Comparison of ENCODE assay signal across 12 cellular contexts in genomic region chr12:10430623-10431022, GRCh38. TPM values are rescaled to one million over a fixed set of nuclear protein-coding genes. Genes with fewer than 3 reads are reported as not detected.
DNase-seq lines count a peak whose midpoint lies in the region; ATAC-seq, FAIRE-seq and TF ChIP-seq lines count a peak whose summit lies in the region.
"Not testable (repeated sequence)": the region's sequence is repeated elsewhere in the genome, so short reads cannot be mapped to it uniquely, and the experiment has no call there.
"Had no signal": no experiment of that assay in that cellular context is flagged by ENCODE, and none has a peak within 500 bp of the region (broad histone marks: within the 10 kb centered on the region; RNA-seq: fewer than 3 reads in every experiment).

No MANE protein-coding gene starts in this region.

- H3K36me3 Mint-ChIP-seq in activated CD8-positive, alpha-beta T cell treated with anti-CD3 and anti-CD28 coated beads, Interleukin-2, amount 10 ng/mL, durations not matched to agents 7 days and 5 days (ENCODE audit: low read depth) = not testable (repeated sequence)

- H3K36me3 ChIP-seq in keratinocyte (ENCODE audit: control insufficient read depth in 2 of 2, extremely low read depth in 1 of 2, insufficient read depth in 2 of 2, low read length in 2 of 2) = not testable (repeated sequence)

- not testable (repeated sequence) for H4K20me1 ChIP-seq in keratinocyte (ENCODE audit: control insufficient read depth, extremely low read depth, insufficient read depth, low read length)

- not testable (repeated sequence) for H3K79me2 ChIP-seq in keratinocyte (ENCODE audit: control insufficient read depth, insufficient read depth, low read length)

- ATAC-seq in activated CD8-positive, alpha-beta T cell treated with anti-CD3 and anti-CD28 coated beads, Interleukin-2, amount 10 ng/mL, durations not matched to agents 7 days and 5 days = peak; percentile 75

- not testable (repeated sequence) for H3K9me1 ChIP-seq in keratinocyte (ENCODE audit: control insufficient read depth, extremely low read depth, insufficient read depth, low read length)

- not testable (repeated sequence) for H3K27me3 Mint-ChIP-seq in activated CD8-positive, alpha-beta T cell treated with anti-CD3 and anti-CD28 coated beads, Interleukin-2, amount 10 ng/mL, durations not matched to agents 7 days and 5 days (ENCODE audit: low read depth)

- H3K4me1 Mint-ChIP-seq in activated CD8-positive, alpha-beta T cell treated with anti-CD3 and anti-CD28 coated beads, Interleukin-2, amount 10 ng/mL, durations not matched to agents 7 days and 5 days (ENCODE audit: low read depth) = not testable (repeated sequence)

- not testable (repeated sequence) for H2AFZ ChIP-seq in keratinocyte (ENCODE audit: control insufficient read depth, low read length)

- H3K9me3 Mint-ChIP-seq in activated CD8-positive, alpha-beta T cell treated with anti-CD3 and anti-CD28 coated beads, Interleukin-2, amount 10 ng/mL, durations not matched to agents 7 days and 5 days (ENCODE audit: insufficient read depth) = not testable (repeated sequence)

- H3K4me3 Mint-ChIP-seq in activated CD8-positive, alpha-beta T cell treated with anti-CD3 and anti-CD28 coated beads, Interleukin-2, amount 10 ng/mL, durations not matched to agents 7 days and 5 days = not testable (repeated sequence)

- FAIRE-seq in keratinocyte (lab: Jason Lieb, UNC) = peak; percentile 52

- in situ Hi-C loops in astrocyte of the cerebellum (cut with HindIII; ENCODE audit: low sequenced_read_pairs) = not testable (repeated sequence)

- DNase-seq in AG10803 (ENCODE audit: low read depth) (peak; percentile 7), HT1080 (ENCODE audit: low read depth) (peak; percentile 50), NB4 (ENCODE audit: low read depth) (peak; percentile 16), astrocyte of the cerebellum (ENCODE audit: low read depth) (peak; percentile 22), choroid plexus epithelial cell (ENCODE audit: low read depth) (peak; percentile 35), stromal cell of bone marrow (ENCODE audit: low read depth) (peak; percentile 38)
- DNase-seq in activated CD8-positive, alpha-beta T cell treated with anti-CD3 and anti-CD28 coated beads, Interleukin-2, amount 10 ng/mL, durations not matched to agents 7 days and 5 days; keratinocyte (ENCODE audit: low read depth, low spot score): not testable (repeated sequence)

- TF ChIP-seq CTCF in AG10803 (conservative IDR thresholded peaks at IDR 0.05; ENCODE audit: low read length); NB4 (IDR thresholded peaks at IDR 0.05; ENCODE audit: low read depth, low read length); astrocyte of the cerebellum (IDR thresholded peaks at IDR 0.05; ENCODE audit: low read depth, low read length, missing control alignments); choroid plexus epithelial cell (conservative IDR thresholded peaks at IDR 0.05; ENCODE audit: low read depth, low read length); keratinocyte (optimal IDR thresholded peaks at IDR 0.05 in 1 of 3, IDR thresholded peaks at IDR 0.05 in 1 of 3, conservative IDR thresholded peaks at IDR 0.05 in 1 of 3; ENCODE audit: extremely low read depth in 1 of 3, insufficient read depth in 2 of 3, low read length in 3 of 3): not testable (repeated sequence)

- TF ChIP-seq POLR2A in NB4 (IDR thresholded peaks at IDR 0.05; ENCODE audit: extremely low read depth, insufficient read length) = not testable (repeated sequence)

- H3K9me3 ChIP-seq in keratinocyte (ENCODE audit: control insufficient read depth, low read depth, low read length) = not testable (repeated sequence)

- H3K27ac ChIP-seq in keratinocyte (ENCODE audit: control insufficient read depth, insufficient read depth, low read length) = not testable (repeated sequence)

- POLR2A ChIA-PET in activated CD8-positive, alpha-beta T cell treated with anti-CD3 and anti-CD28 coated beads, Interleukin-2, amount 10 ng/mL, durations not matched to agents 7 days and 5 days (lab: Charles Lee) = not testable (repeated sequence)

- H3K27ac Mint-ChIP-seq in activated CD8-positive, alpha-beta T cell treated with anti-CD3 and anti-CD28 coated beads, Interleukin-2, amount 10 ng/mL, durations not matched to agents 7 days and 5 days = not testable (repeated sequence)

- dilution Hi-C loops in keratinocyte (cut with MboI; ENCODE audit: extremely low pct_ligation_motif_present, low sequenced_read_pairs) = not testable (repeated sequence)

- not testable (repeated sequence) for H3K27me3 ChIP-seq in keratinocyte (ENCODE audit: control insufficient read depth, extremely low read depth, insufficient read depth, low read length)

- CTCF ChIA-PET in activated CD8-positive, alpha-beta T cell treated with anti-CD3 and anti-CD28 coated beads, Interleukin-2, amount 10 ng/mL, durations not matched to agents 7 days and 5 days (lab: Charles Lee) = not testable (repeated sequence)

- H3K4me1 ChIP-seq in keratinocyte (ENCODE audit: control insufficient read depth, extremely low read depth, insufficient read depth, low read length) = not testable (repeated sequence)

- not testable (repeated sequence) for H3K9ac ChIP-seq in keratinocyte (ENCODE audit: control insufficient read depth, extremely low read depth, insufficient read depth, low read length)

- not testable (repeated sequence) for H3K4me2 ChIP-seq in keratinocyte (ENCODE audit: control insufficient read depth, extremely low read depth, insufficient read depth, low read depth, low read length)

- not testable (repeated sequence) for H3K4me3 ChIP-seq in AG10803 (ENCODE audit: low read length); NB4 (ENCODE audit: low read depth, low read length); astrocyte of the cerebellum (ENCODE audit: low read depth, low read length); choroid plexus epithelial cell (ENCODE audit: low read depth, low read length); keratinocyte (ENCODE audit: control insufficient read depth in 2 of 3, extremely low read depth in 1 of 3, insufficient read depth in 2 of 3, low read depth in 1 of 3, low read length in 3 of 3)

RNA-seq across cellular contexts. Expression of gene KLRC2, which starts 5.2 kb away (rescaled TPM):
- total RNA-seq in HT1080 (2014; rRNA removed; shearing (Covaris generic)) = not detected in 2 replicates
- 0.47 and 0.57 TPM in 2 replicates for polyA plus RNA-seq in HT1080 (2015; cell fraction: cytosol; rRNA removed)
- 0.17 and 0.81 TPM in 2 replicates for polyA plus RNA-seq in HT1080 (2015; cell fraction: nucleus; rRNA removed)
- total RNA-seq in activated CD8-positive, alpha-beta T cell treated with anti-CD3 and anti-CD28 coated beads, Interleukin-2, amount 10 ng/mL, durations not matched to agents 7 days and 5 days = 1 to 10 TPM; 1.6 to 1.7 TPM
- 0.09 TPM in 1 of 3 replicates, not detected in the others for polyA plus RNA-seq in keratinocyte
- not detected for polyA plus RNA-seq in keratinocyte (2011; ENCODE audit: low read depth)
- not detected in 2 replicates for polyA plus RNA-seq in keratinocyte (2011; cell fraction: cytosol; rRNA removed)
- not detected in 2 replicates for polyA plus RNA-seq in keratinocyte (2011; cell fraction: nucleus; rRNA removed)
- polyA plus RNA-seq in keratinocyte (2012; ENCODE audit: low replicate concordance) = not detected in 2 replicates
- polyA minus RNA-seq in keratinocyte = not detected in 3 replicates
- not detected for polyA minus RNA-seq in keratinocyte (2011; cell fraction: cytosol; rRNA and poly(A)+ RNA removed)
- polyA minus RNA-seq in keratinocyte (2011; cell fraction: nucleus; rRNA and poly(A)+ RNA removed) = 0.74 and 2.5 TPM in 2 replicates
- total RNA-seq: Calu3, H7 had no signal
- polyA plus RNA-seq: AG04450, IgD-negative memory B cell had no signal

RNA-seq across cellular contexts. Expression of gene KLRC3, which starts 10.2 kb away (rescaled TPM):
- not detected in 2 replicates for total RNA-seq in HT1080 (2014; rRNA removed; shearing (Covaris generic))
- polyA plus RNA-seq in HT1080 (2015; cell fraction: cytosol; rRNA removed) = not detected in 2 replicates
- not detected in 2 replicates for polyA plus RNA-seq in HT1080 (2015; cell fraction: nucleus; rRNA removed)
- 1 to 10 TPM; 1.3 to 2.1 TPM for total RNA-seq in activated CD8-positive, alpha-beta T cell treated with anti-CD3 and anti-CD28 coated beads, Interleukin-2, amount 10 ng/mL, durations not matched to agents 7 days and 5 days
- polyA plus RNA-seq in keratinocyte = not detected in 3 replicates
- polyA plus RNA-seq in keratinocyte (2011; ENCODE audit: low read depth) = not detected
- polyA plus RNA-seq in keratinocyte (2011; cell fraction: cytosol; rRNA removed) = not detected in 2 replicates
- polyA plus RNA-seq in keratinocyte (2011; cell fraction: nucleus; rRNA removed) = not detected in 2 replicates
- polyA plus RNA-seq in keratinocyte (2012; ENCODE audit: low replicate concordance) = not detected in 2 replicates
- polyA minus RNA-seq in keratinocyte = not detected in 3 replicates
- not detected for polyA minus RNA-seq in keratinocyte (2011; cell fraction: cytosol; rRNA and poly(A)+ RNA removed)
- polyA minus RNA-seq in keratinocyte (2011; cell fraction: nucleus; rRNA and poly(A)+ RNA removed) = not detected in 2 replicates
- total RNA-seq: Calu3, H7 had no signal
- polyA plus RNA-seq: AG04450, IgD-negative memory B cell had no signal

RNA-seq across cellular contexts. Expression of gene KLRC4, which starts 21.1 kb away (rescaled TPM):
- not detected in 2 replicates for total RNA-seq in HT1080 (2014; rRNA removed; shearing (Covaris generic))
- polyA plus RNA-seq in HT1080 (2015; cell fraction: cytosol; rRNA removed) = not detected in 2 replicates
- polyA plus RNA-seq in HT1080 (2015; cell fraction: nucleus; rRNA removed) = not detected in 2 replicates
- total RNA-seq in activated CD8-positive, alpha-beta T cell treated with anti-CD3 and anti-CD28 coated beads, Interleukin-2, amount 10 ng/mL, durations not matched to agents 7 days and 5 days = 1 to 10 TPM; 3.6 to 4.9 TPM
- polyA plus RNA-seq in keratinocyte = not detected in 3 replicates
- polyA plus RNA-seq in keratinocyte (2011; ENCODE audit: low read depth) = not detected
- polyA plus RNA-seq in keratinocyte (2011; cell fraction: cytosol; rRNA removed) = not detected in 2 replicates
- polyA plus RNA-seq in keratinocyte (2011; cell fraction: nucleus; rRNA removed) = not detected in 2 replicates
- not detected in 2 replicates for polyA plus RNA-seq in keratinocyte (2012; ENCODE audit: low replicate concordance)
- polyA minus RNA-seq in keratinocyte = not detected in 3 replicates
- not detected for polyA minus RNA-seq in keratinocyte (2011; cell fraction: cytosol; rRNA and poly(A)+ RNA removed)
- polyA minus RNA-seq in keratinocyte (2011; cell fraction: nucleus; rRNA and poly(A)+ RNA removed) = not detected in 2 replicates
- total RNA-seq: Calu3, H7 had no signal
- polyA plus RNA-seq: AG04450, IgD-negative memory B cell had no signal

RNA-seq across cellular contexts. Expression of gene KLRC1, which starts 22.6 kb away (rescaled TPM):
- 0.71 TPM in 1 of 2 replicates, not detected in the other for total RNA-seq in HT1080 (2014; rRNA removed; shearing (Covaris generic))
- polyA plus RNA-seq in HT1080 (2015; cell fraction: cytosol; rRNA removed) = 0.11 TPM in 1 of 2 replicates, not detected in the other
- polyA plus RNA-seq in HT1080 (2015; cell fraction: nucleus; rRNA removed) = 0.32 TPM in 1 of 2 replicates, not detected in the other
- 1 to 10 TPM; 4.9 to 5.0 TPM for total RNA-seq in activated CD8-positive, alpha-beta T cell treated with anti-CD3 and anti-CD28 coated beads, Interleukin-2, amount 10 ng/mL, durations not matched to agents 7 days and 5 days
- polyA plus RNA-seq in keratinocyte = 0.07 TPM in 1 of 3 replicates, not detected in the others
- not detected for polyA plus RNA-seq in keratinocyte (2011; ENCODE audit: low read depth)
- not detected in 2 replicates for polyA plus RNA-seq in keratinocyte (2011; cell fraction: cytosol; rRNA removed)
- polyA plus RNA-seq in keratinocyte (2011; cell fraction: nucleus; rRNA removed) = not detected in 2 replicates
- not detected in 2 replicates for polyA plus RNA-seq in keratinocyte (2012; ENCODE audit: low replicate concordance)
- not detected in 3 replicates for polyA minus RNA-seq in keratinocyte
- not detected for polyA minus RNA-seq in keratinocyte (2011; cell fraction: cytosol; rRNA and poly(A)+ RNA removed)
- polyA minus RNA-seq in keratinocyte (2011; cell fraction: nucleus; rRNA and poly(A)+ RNA removed) = not detected in 2 replicates
- total RNA-seq: Calu3, H7 had no signal
- polyA plus RNA-seq: AG04450 had no signal

RNA-seq across cellular contexts. Expression of gene KLRK1, which starts 40.8 kb away (rescaled TPM):
- not detected in 2 replicates for total RNA-seq in HT1080 (2014; rRNA removed; shearing (Covaris generic))
- not detected in 2 replicates for polyA plus RNA-seq in HT1080 (2015; cell fraction: cytosol; rRNA removed)
- polyA plus RNA-seq in HT1080 (2015; cell fraction: nucleus; rRNA removed) = 0.10 and 0.84 TPM in 2 replicates
- 100 to 1,000 TPM; 117 to 123 TPM for total RNA-seq in activated CD8-positive, alpha-beta T cell treated with anti-CD3 and anti-CD28 coated beads, Interleukin-2, amount 10 ng/mL, durations not matched to agents 7 days and 5 days
- not detected in 3 replicates for polyA plus RNA-seq in keratinocyte
- not detected for polyA plus RNA-seq in keratinocyte (2011; ENCODE audit: low read depth)
- not detected in 2 replicates for polyA plus RNA-seq in keratinocyte (2011; cell fraction: cytosol; rRNA removed)
- not detected in 2 replicates for polyA plus RNA-seq in keratinocyte (2011; cell fraction: nucleus; rRNA removed)
- polyA plus RNA-seq in keratinocyte (2012; ENCODE audit: low replicate concordance) = 0.14 and 0.20 TPM in 2 replicates
- not detected in 3 replicates for polyA minus RNA-seq in keratinocyte
- polyA minus RNA-seq in keratinocyte (2011; cell fraction: cytosol; rRNA and poly(A)+ RNA removed) = not detected
- not detected in 2 replicates for polyA minus RNA-seq in keratinocyte (2011; cell fraction: nucleus; rRNA and poly(A)+ RNA removed)
- total RNA-seq: Calu3, H7 had no signal
- polyA plus RNA-seq: AG04450 had no signal
